Comparison of ENCODE assay signal across 19 cellular contexts in genomic region chr1:167332503-167332902, GRCh38.
DNase-seq lines count a peak whose midpoint lies in the region; ATAC-seq, FAIRE-seq and TF ChIP-seq lines count a peak whose summit lies in the region.
"Had no signal": no experiment of that assay in that cellular context is flagged by ENCODE, and none has a peak within 500 bp of the region (broad histone marks: within the 10 kb centered on the region; RNA-seq: fewer than 3 reads in every experiment).

No MANE protein-coding gene starts in this region.

- H3K36me3 Mint-ChIP-seq in memory B cell = peaks cover 14% of the 10 kb centered on the region
- H3K36me3 Mint-ChIP-seq: natural killer cell had no signal

- H3K9me2 ChIP-seq in DOHH2 (replicated peaks; ENCODE audit: control insufficient read depth, low read length) = no peaks in the 10 kb centered on the region

- no peaks in the 10 kb centered on the region for H3K27me3 Mint-ChIP-seq in memory B cell
- H3K27me3 Mint-ChIP-seq: stimulated activated naive CD8-positive, alpha-beta T cell treated with anti-CD3 and anti-CD28 coated beads, Interleukin-15, amount 100 ng/mL, for 72 hours had no signal

- H3K27ac ChIP-seq in DOHH2 (ENCODE audit: low read depth, low read length) = peak overlapping the region; percentile 100
- H3K27ac ChIP-seq in OCI-LY3 (ENCODE audit: low read length) = peak overlapping the region; percentile 96
- H3K27ac ChIP-seq in kidney (ENCODE audit: low read depth in 2 of 2, low read length in 2 of 2) = no peak overlapping the region
- H3K27ac ChIP-seq: psoas muscle, WERI-Rb-1 had no signal

- H3K27me3 ChIP-seq in DOHH2 (ENCODE audit: control insufficient read depth, low read length) (no peaks in the 10 kb centered on the region), OCI-LY3 (ENCODE audit: low read depth, low read length) (no peaks in the 10 kb centered on the region)

- peak overlapping the region; percentile 96 for H3K27ac Mint-ChIP-seq in memory B cell
- H3K27ac Mint-ChIP-seq: activated T-helper 2 cell treated with anti-CD3 and anti-CD28 coated beads, Interferon-gamma antibody, Interleukin-2, Interleukin-4, amounts not matched to agents 10 μg/mL and 5 μg/mL and 100 μg/mL, durations not matched to agents 14 hours and 24 hours and 36 hours; natural killer cell had no signal

- H3K36me3 ChIP-seq in DOHH2 (ENCODE audit: control insufficient read depth, low read length) = peaks cover 59% of the 10 kb centered on the region
- H3K36me3 ChIP-seq in OCI-LY3 (replicated peaks; ENCODE audit: low read depth, low read length) = peaks cover 20% of the 10 kb centered on the region
- H3K36me3 ChIP-seq in kidney (ENCODE audit: control insufficient read depth in 1 of 2, insufficient read depth in 2 of 2, low read length in 2 of 2) = no peaks in the 10 kb centered on the region
- H3K36me3 ChIP-seq: WERI-Rb-1 had no signal

- H3K4me1 Mint-ChIP-seq in memory B cell = peaks cover 43% of the 10 kb centered on the region

- no peak for TF ChIP-seq CTCF in DOHH2 (IDR thresholded peaks at IDR 0.05; ENCODE audit: low read depth, low read length, poor library complexity, severe bottlenecking)
- TF ChIP-seq CTCF in OCI-LY3 (IDR thresholded peaks at IDR 0.05; ENCODE audit: low read depth, low read length) = no peak
- TF ChIP-seq CTCF in choroid plexus epithelial cell (conservative IDR thresholded peaks at IDR 0.05; ENCODE audit: low read depth, low read length) = no peak
- no peak for TF ChIP-seq CTCF in kidney (IDR thresholded peaks at IDR 0.05; ENCODE audit: borderline replicate concordance, extremely low read depth, insufficient read depth)

- H3K4me3 Mint-ChIP-seq in memory B cell = peak overlapping the region; percentile 53
- H3K4me3 Mint-ChIP-seq: natural killer cell; stimulated activated naive CD8-positive, alpha-beta T cell treated with anti-CD3 and anti-CD28 coated beads, Interleukin-15, amount 100 ng/mL, for 72 hours had no signal

- intact Hi-C loops in kidney (cut with DNase I) = no loop called here

- H3K9me3 Mint-ChIP-seq in memory B cell = peaks cover 1% of the 10 kb centered on the region
- H3K9me3 Mint-ChIP-seq: natural killer cell; stimulated activated naive CD8-positive, alpha-beta T cell treated with anti-CD3 and anti-CD28 coated beads, Interleukin-15, amount 100 ng/mL, for 72 hours had no signal

- peaks cover 4% of the 10 kb centered on the region; the same call in 1 of the 2 replicates for H3K9me3 ChIP-seq in DOHH2 (ENCODE audit: control insufficient read depth, insufficient read depth, low read length)
- H3K9me3 ChIP-seq in OCI-LY3 (ENCODE audit: insufficient read depth, low read length) = no peaks in the 10 kb centered on the region
- H3K9me3 ChIP-seq in kidney (ENCODE audit: control insufficient read depth in 1 of 2, low read length in 2 of 2) = no peaks in the 10 kb centered on the region
- H3K9me3 ChIP-seq: psoas muscle had no signal

- H3K4me3 ChIP-seq in DOHH2 (ENCODE audit: low read length) (peak overlapping the region; percentile 75), OCI-LY3 (ENCODE audit: low read length) (peak overlapping the region; percentile 67), choroid plexus epithelial cell (ENCODE audit: low read depth, low read length) (no peak overlapping the region), kidney (ENCODE audit: low read length in 2 of 2) (no peak overlapping the region)
- H3K4me3 ChIP-seq: lung, psoas muscle had no signal

- peak overlapping the region; percentile 74 for H3K9ac ChIP-seq in OCI-LY3 (ENCODE audit: low read length)
- no peak overlapping the region for H3K9ac ChIP-seq in kidney (ENCODE audit: low read length in 2 of 2)

- H3K4me1 ChIP-seq in DOHH2 (ENCODE audit: control insufficient read depth, low read length) = peaks cover 40% of the 10 kb centered on the region
- peaks cover 61% of the 10 kb centered on the region for H3K4me1 ChIP-seq in OCI-LY3 (ENCODE audit: low read length)
- no peaks in the 10 kb centered on the region for H3K4me1 ChIP-seq in kidney (ENCODE audit: control insufficient read depth in 1 of 2, insufficient read depth in 1 of 2, low read depth in 1 of 2, low read length in 2 of 2)

- H3K79me2 ChIP-seq in DOHH2 (ENCODE audit: control insufficient read depth, low read length) = peaks cover 73% of the 10 kb centered on the region
- peaks cover 41% of the 10 kb centered on the region for H3K79me2 ChIP-seq in OCI-LY3 (ENCODE audit: low read length)

- H4K20me1 ChIP-seq in DOHH2 (ENCODE audit: control insufficient read depth, insufficient read depth, low read depth, low read length) = no peaks in the 10 kb centered on the region
- H4K20me1 ChIP-seq in OCI-LY3 (ENCODE audit: insufficient read depth, low read length) = no peaks in the 10 kb centered on the region

- no peak for FAIRE-seq in kidney (lab: Jason Lieb, UNC)

- no peak overlapping the region for H2AFZ ChIP-seq in OCI-LY3 (ENCODE audit: low read depth, low read length)

- DNase-seq in choroid plexus epithelial cell (ENCODE audit: low read depth) (peak; percentile 43), memory B cell (ENCODE audit: low spot score in 2 of 2) (no peak), kidney (no peak), islet precursor cell (no peak), NCI-H2029 treated with DMSO at 0.1 percent for 48 hours (lab: John Stamatoyannopoulos, UW) (no peak)
- DNase-seq in central memory CD4-positive, alpha-beta T cell = no peak
- DNase-seq: DMS153; foreskin melanocyte; H7; natural killer cell; NCI-H2107; NCI-H69; psoas muscle; stimulated activated naive CD8-positive, alpha-beta T cell treated with anti-CD3 and anti-CD28 coated beads, Interleukin-15, amount 100 ng/mL, for 72 hours; WERI-Rb-1 had no signal

- ATAC-seq in memory B cell (ENCODE audit: low read depth) = no peak
- ATAC-seq: natural killer cell, psoas muscle had no signal

- peak overlapping the region; percentile 77 for H3K4me2 ChIP-seq in DOHH2 (ENCODE audit: low read length)
- peak overlapping the region; percentile 83 for H3K4me2 ChIP-seq in OCI-LY3 (ENCODE audit: low read length)

- peaks cover 36% of the 10 kb centered on the region for H3F3A ChIP-seq in DOHH2 (ENCODE audit: control insufficient read depth, insufficient read depth)

Comparison
In these comparisons a context has a peak if more than half of its experiments do, and no peak if none do; other contexts are left out.
1. H3K27ac ChIP-seq: peak in DOHH2 (single experiment) and OCI-LY3 (single experiment); none in kidney (0 of 2).
2. H3K4me3 ChIP-seq: peak in DOHH2 (single experiment) and OCI-LY3 (single experiment); none in choroid plexus epithelial cell (single experiment) and kidney (0 of 2).